Comparison of ENCODE assay signal across 11 cellular contexts in genomic region chr17:8154608-8155152, GRCh38. TPM values are rescaled to one million over a fixed set of nuclear protein-coding genes. Genes with fewer than 3 reads are reported as not detected.
A peak's percentile ranks its signal among the peaks of the same experiment; 100 is the strongest.
DNase-seq lines count a peak whose midpoint lies in the region; ATAC-seq and TF ChIP-seq lines count a peak whose summit lies in the region.
"Had no signal": no experiment of that assay in that cellular context is flagged by ENCODE, and none has a peak within 500 bp of the region (broad histone marks: within the 10 kb centered on the region; RNA-seq: fewer than 3 reads in every experiment).

No MANE protein-coding gene starts in this region.

- H3K4me3 ChIP-seq in AG04450 (ENCODE audit: low read depth, low read length) (peak overlapping the region; percentile 21; the same call in 1 of the 2 replicates), OCI-LY3 (ENCODE audit: low read length) (peak overlapping the region; percentile 49; the same call in 1 of the 2 replicates), neuron (ENCODE audit: low read length) (peak overlapping the region; percentile 43)

- peaks cover 40% of the 10 kb centered on the region for H3K4me1 Mint-ChIP-seq in activated CD4-positive, alpha-beta T cell treated with anti-CD3 and anti-CD28 coated beads for 36 hours

- peaks cover 17% of the 10 kb centered on the region for H3K36me3 Mint-ChIP-seq in activated CD4-positive, alpha-beta T cell treated with anti-CD3 and anti-CD28 coated beads for 36 hours (ENCODE audit: low read depth)
- H3K36me3 Mint-ChIP-seq: mesothelial cell of epicardium had no signal

- no peaks in the 10 kb centered on the region for H3K27me3 Mint-ChIP-seq in activated CD4-positive, alpha-beta T cell treated with anti-CD3 and anti-CD28 coated beads for 36 hours
- H3K27me3 Mint-ChIP-seq: activated naive CD4-positive, alpha-beta T cell treated with anti-CD3 and anti-CD28 coated beads, Interleukin-2, amount 50 U/mL, for 24 hours had no signal

- CTCF ChIA-PET in AG04450 (lab: Charles Lee): interaction anchor here (1.3 kb wide), 1 partner anchor 16 kb away, joined by 7 read pairs; no protein-coding TSS in a partner anchor
- CTCF ChIA-PET in activated CD4-positive, alpha-beta T cell treated with anti-CD3 and anti-CD28 coated beads for 36 hours (lab: Charles Lee): interaction anchor here (4.7 to 6.9 kb wide), 2 partner anchors 17 to 34 kb away, joined by 36 to 88 read pairs; partner anchors contain the start of genes ALOXE3 and HES7

- no peak for ATAC-seq in HG03196 (IDR thresholded peaks at IDR 0.05; ENCODE audit: unreplicated experiment)
- no peak for ATAC-seq in activated CD4-positive, alpha-beta T cell treated with anti-CD3 and anti-CD28 coated beads for 36 hours

- no peak overlapping the region for H3K9ac ChIP-seq in OCI-LY3 (ENCODE audit: low read length)

- DNase-seq in AG04450 (ENCODE audit: low read depth, low spot score) (no peak), erythroblast (lab: John Stamatoyannopoulos, UW) (peak in 1 of 2 experiments; percentile 53), GDM1 (lab: John Stamatoyannopoulos, UW) (no peak), COLO668 (lab: John Stamatoyannopoulos, UW; ENCODE audit: unreplicated experiment) (no peak)
- DNase-seq in activated CD4-positive, alpha-beta T cell treated with anti-CD3 and anti-CD28 coated beads for 36 hours: no peak

- no peaks in the 10 kb centered on the region for H3K27me3 ChIP-seq in AG04450 (ENCODE audit: control insufficient read depth, insufficient read depth, low read length)
- no peaks in the 10 kb centered on the region for H3K27me3 ChIP-seq in OCI-LY3 (ENCODE audit: low read depth, low read length)
- no peaks in the 10 kb centered on the region for H3K27me3 ChIP-seq in neuron (ENCODE audit: insufficient read depth, low read length)

- peak overlapping the region; percentile 83 for H3K4me2 ChIP-seq in OCI-LY3 (ENCODE audit: low read length)

- peaks cover 5% of the 10 kb centered on the region for H3K36me3 ChIP-seq in OCI-LY3 (replicated peaks; ENCODE audit: low read depth, low read length)
- H3K36me3 ChIP-seq in neuron (ENCODE audit: insufficient read depth, low read length): peaks cover 14% of the 10 kb centered on the region

- H3K9me3 Mint-ChIP-seq in activated CD4-positive, alpha-beta T cell treated with anti-CD3 and anti-CD28 coated beads for 36 hours (ENCODE audit: low read depth): no peaks in the 10 kb centered on the region
- H3K9me3 Mint-ChIP-seq: activated naive CD4-positive, alpha-beta T cell treated with anti-CD3 and anti-CD28 coated beads, Interleukin-2, amount 50 U/mL, for 24 hours; mesothelial cell of epicardium had no signal

- intact Hi-C loops in activated CD4-positive, alpha-beta T cell treated with anti-CD3 and anti-CD28 coated beads for 36 hours (cut with DNase I, micrococcal nuclease): loop anchor here (5.0 to 10.0 kb wide), 6 partner anchors 72 to 910 kb away; partner anchors contain the start of genes CD68 (in 1 of the 2), CNTROB (in 1 of the 2), GABARAP (in 1 of the 2) and POLR2A (in 1 of the 2)

- H3K4me3 Mint-ChIP-seq in activated CD4-positive, alpha-beta T cell treated with anti-CD3 and anti-CD28 coated beads for 36 hours: no peak overlapping the region
- H3K4me3 Mint-ChIP-seq: activated naive CD4-positive, alpha-beta T cell treated with anti-CD3 and anti-CD28 coated beads, Interleukin-2, amount 50 U/mL, for 24 hours; mesothelial cell of epicardium had no signal

- TF ChIP-seq POLR2A in erythroblast (IDR thresholded peaks at IDR 0.05; ENCODE audit: low read length): peak; percentile 33

- peaks cover 12% of the 10 kb centered on the region; the same call in 1 of the 2 replicates for H3K79me2 ChIP-seq in OCI-LY3 (ENCODE audit: low read length)

- no peaks in the 10 kb centered on the region for H4K20me1 ChIP-seq in OCI-LY3 (ENCODE audit: insufficient read depth, low read length)

- H3K27ac Mint-ChIP-seq in activated CD4-positive, alpha-beta T cell treated with anti-CD3 and anti-CD28 coated beads for 36 hours: no peak overlapping the region
- H3K27ac Mint-ChIP-seq: activated naive CD4-positive, alpha-beta T cell treated with anti-CD3 and anti-CD28 coated beads, Interleukin-2, amount 50 U/mL, for 24 hours; mesothelial cell of epicardium had no signal

- H3K9me3 ChIP-seq in AG04450 (ENCODE audit: control insufficient read depth, insufficient read depth, low read length) (no peaks in the 10 kb centered on the region; the same call in 1 of the 2 replicates), OCI-LY3 (ENCODE audit: insufficient read depth, low read length) (no peaks in the 10 kb centered on the region), neuron (ENCODE audit: low read length) (no peaks in the 10 kb centered on the region)

- H2AFZ ChIP-seq in OCI-LY3 (ENCODE audit: low read depth, low read length) (no peak overlapping the region), neuron (ENCODE audit: low read depth, low read length) (no peak overlapping the region)

- POLR2A ChIA-PET in AG04450 (lab: Yijun Ruan, JAX): interaction anchor here (0.5 to 3.0 kb wide), 3 partner anchors 15 to 18 kb away, joined by 3 to 14 read pairs (median 7); no protein-coding TSS in a partner anchor
- POLR2A ChIA-PET in activated CD4-positive, alpha-beta T cell treated with anti-CD3 and anti-CD28 coated beads for 36 hours (lab: Charles Lee): interaction anchor here (0.6 to 4.3 kb wide), 7 partner anchors 9 to 104 kb away, joined by 3 to 85 read pairs (median 5); partner anchors contain the start of genes BORCS6 and CTC1

- TF ChIP-seq CTCF in AG04450 (IDR thresholded peaks at IDR 0.05; ENCODE audit: low read depth, low read length): no peak
- no peak for TF ChIP-seq CTCF in OCI-LY3 (IDR thresholded peaks at IDR 0.05; ENCODE audit: low read depth, low read length)

- H3K27ac ChIP-seq in AG04450 (ENCODE audit: low read depth, low read length): peak overlapping the region; percentile 100
- no peak overlapping the region for H3K27ac ChIP-seq in OCI-LY3 (ENCODE audit: low read length)

- H3K4me1 ChIP-seq in OCI-LY3 (ENCODE audit: low read length) (peaks cover 23% of the 10 kb centered on the region), neuron (ENCODE audit: insufficient read depth, low read length) (peaks cover 53% of the 10 kb centered on the region)

RNA-seq across cellular contexts. Expression of gene PER1, which starts 2.5 kb away (rescaled TPM):
- polyA plus RNA-seq in AG04450 (2011; rRNA removed): 3.1 and 5.5 TPM in 2 replicates
- polyA minus RNA-seq in AG04450 (2011; rRNA and poly(A)+ RNA removed): 11.4 and 19.0 TPM in 2 replicates
- total RNA-seq in activated CD4-positive, alpha-beta T cell treated with anti-CD3 and anti-CD28 coated beads for 36 hours: 10 to 100 TPM; 46.5 to 55.9 TPM

RNA-seq across cellular contexts. Expression of gene VAMP2, which starts 8.1 kb away (rescaled TPM):
- polyA plus RNA-seq in AG04450 (2011; rRNA removed): 20.8 and 24.3 TPM in 2 replicates
- polyA minus RNA-seq in AG04450 (2011; rRNA and poly(A)+ RNA removed): 9.4 and 13.1 TPM in 2 replicates
- 10 to 100 TPM; 26.7 to 27.8 TPM for total RNA-seq in activated CD4-positive, alpha-beta T cell treated with anti-CD3 and anti-CD28 coated beads for 36 hours

RNA-seq across cellular contexts. Expression of gene TMEM107, which starts 21.5 kb away (rescaled TPM):
- polyA plus RNA-seq in AG04450 (2011; rRNA removed): 8.7 and 9.6 TPM in 2 replicates
- 68.2 and 152 TPM in 2 replicates for polyA minus RNA-seq in AG04450 (2011; rRNA and poly(A)+ RNA removed)
- 10 to 100 TPM; 24.0 to 34.4 TPM for total RNA-seq in activated CD4-positive, alpha-beta T cell treated with anti-CD3 and anti-CD28 coated beads for 36 hours

RNA-seq across cellular contexts. Expression of gene HES7, which starts 30.8 kb away (rescaled TPM):
- polyA plus RNA-seq in AG04450 (2011; rRNA removed): not detected in 2 replicates
- polyA minus RNA-seq in AG04450 (2011; rRNA and poly(A)+ RNA removed): not detected in 2 replicates
- 1 to 10 TPM; 2.4 to 3.2 TPM for total RNA-seq in activated CD4-positive, alpha-beta T cell treated with anti-CD3 and anti-CD28 coated beads for 36 hours
- total RNA-seq: SK-MEL-5 had no signal

RNA-seq across cellular contexts. Expression of gene BORCS6, which starts 35.3 kb away (rescaled TPM):
- 2.3 and 2.7 TPM in 2 replicates for polyA plus RNA-seq in AG04450 (2011; rRNA removed)
- 2.6 and 3.0 TPM in 2 replicates for polyA minus RNA-seq in AG04450 (2011; rRNA and poly(A)+ RNA removed)
- total RNA-seq in activated CD4-positive, alpha-beta T cell treated with anti-CD3 and anti-CD28 coated beads for 36 hours: 1 to 10 TPM; 3.9 to 4.5 TPM
